In genomic region chr10:95693668-95694534, GRCh38 we compare ENCODE assay signal across 8 cellular contexts. TPM values are rescaled to one million over a fixed set of nuclear protein-coding genes. Genes with fewer than 3 reads are reported as not detected.
DNase-seq lines count a peak whose midpoint lies in the region; FAIRE-seq and TF ChIP-seq lines count a peak whose summit lies in the region.

TSS of gene TCTN3 (minus strand) at chr10:95693927. CDS start at chr10:95693899, 28 bp downstream.

- H3K36me3 ChIP-seq in ES-I3 (ENCODE audit: insufficient read depth, low read length) (no peaks in the 10 kb centered on the region; the same call in none of the 2 replicates), Loucy (ENCODE audit: insufficient read depth, low read length) (no peaks in the 10 kb centered on the region), stomach (peaks cover 8 to 32% (median 22%) of the 10 kb centered on the region in 4 donors)

- H3K27ac ChIP-seq in stomach = peak within 1 kb of the TSS; percentile 83 to 88 (median 85)

- no peak for TF ChIP-seq EP300 in stomach (IDR thresholded peaks at IDR 0.05)

- TF ChIP-seq POLR2A in H54 (IDR thresholded peaks at IDR 0.05; ENCODE audit: low read depth, low read length) (peak; percentile 88), stomach (IDR thresholded peaks at IDR 0.05) (peak in 2 of 4 donors; percentile 39 to 83)

- peaks cover 14% of the 10 kb centered on the region for H3K79me2 ChIP-seq in Loucy (ENCODE audit: insufficient read depth, low read length)

- H4K20me1 ChIP-seq in Loucy (ENCODE audit: insufficient read depth, low read length, poor library complexity, severe bottlenecking) = peaks cover 3% of the 10 kb centered on the region

- peak; percentile 100 for FAIRE-seq in H54 (lab: Jason Lieb, UNC)

- peak within 1 kb of the TSS; percentile 98 for H3K27ac Mint-ChIP-seq in nephron progenitor cell

- peak within 1 kb of the TSS; percentile 98 for H3K4me3 Mint-ChIP-seq in nephron progenitor cell

- intact Hi-C loops in stomach (cut with DNase I; ENCODE audit: low total_unique reads) = loop anchor here (5.0 kb wide), 1 partner anchor 148 kb away; no protein-coding TSS in a partner anchor

- H3K9me3 ChIP-seq in ES-I3 (ENCODE audit: control insufficient read depth, insufficient read depth, low read length) (peaks cover 3% of the 10 kb centered on the region), Loucy (ENCODE audit: insufficient read depth, low read depth, low read length) (no peaks in the 10 kb centered on the region), stomach (no peaks in the 10 kb centered on the region)

- H3K4me3 ChIP-seq in Loucy (ENCODE audit: low read length, poor library complexity, severe bottlenecking) (peak within 1 kb of the TSS; percentile 97), fibroblast of the aortic adventitia (ENCODE audit: low read depth, low read length) (peak within 1 kb of the TSS; percentile 94), stomach (peak within 1 kb of the TSS; percentile 77 to 87 (median 82))

- no peaks in the 10 kb centered on the region for H3K9me2 ChIP-seq in Loucy (replicated peaks; ENCODE audit: low read depth, low read length)

- peaks cover 28% of the 10 kb centered on the region for H3K4me1 Mint-ChIP-seq in nephron progenitor cell

- H3K9ac ChIP-seq in ES-I3 (ENCODE audit: low read depth, low read length) = peak within 1 kb of the TSS; percentile 74
- peak within 1 kb of the TSS; percentile 78 for H3K9ac ChIP-seq in Loucy (ENCODE audit: low read depth, low read length, poor library complexity, severe bottlenecking)

- peak within 1 kb of the TSS; percentile 92 for H2AFZ ChIP-seq in Loucy (ENCODE audit: low read length)

- H3K4me2 ChIP-seq in Loucy (ENCODE audit: low read depth, low read length, poor library complexity, severe bottlenecking) = peak within 1 kb of the TSS; percentile 92

- WGBS in stomach, 5 donors = 0 to 1% (median 0%) methylated on average over 39 to 53 of the region's 53 CpGs

- peaks cover 12% of the 10 kb centered on the region for H3K9me3 Mint-ChIP-seq in nephron progenitor cell

- H3K27me3 ChIP-seq in Loucy (ENCODE audit: insufficient read depth, low read length, poor library complexity, severe bottlenecking) = peaks cover 4% of the 10 kb centered on the region
- H3K27me3 ChIP-seq in stomach = no peaks in the 10 kb centered on the region

- H3K36me3 Mint-ChIP-seq in nephron progenitor cell (ENCODE audit: low read depth) = peaks cover 30% of the 10 kb centered on the region

- TF ChIP-seq CTCF in Loucy (conservative IDR thresholded peaks at IDR 0.05; ENCODE audit: low read length) (peak; percentile 99), fibroblast of the aortic adventitia (IDR thresholded peaks at IDR 0.05; ENCODE audit: insufficient read depth, low read length) (peak; percentile 98), nephron progenitor cell (IDR thresholded peaks at IDR 0.05) (peak; percentile 100), stomach (IDR thresholded peaks at IDR 0.05) (peak in 6 of 7 experiments; percentile 93 to 100 (median 99))

- H3K27me3 Mint-ChIP-seq in nephron progenitor cell (ENCODE audit: low read depth, poor library complexity) = peaks cover 8% of the 10 kb centered on the region

- H3K4me1 ChIP-seq in ES-I3 (ENCODE audit: insufficient read depth, low read length) (no peaks in the 10 kb centered on the region), Loucy (ENCODE audit: insufficient read depth, low read length, poor library complexity, severe bottlenecking) (peaks cover 26% of the 10 kb centered on the region), stomach (peaks cover 7 to 34% (median 28%) of the 10 kb centered on the region in 4 donors)

- no peaks in the 10 kb centered on the region for H3F3A ChIP-seq in Loucy (ENCODE audit: low read depth)

- DNase-seq in H54 (ENCODE audit: insufficient read length, low spot score) = peak; percentile 99
- peak; percentile 99 for DNase-seq in SHP77 (lab: John Stamatoyannopoulos, UW)
- DNase-seq in activated effector memory CD4-positive, alpha-beta T cell treated with anti-CD3 and anti-CD28 coated beads, Interleukin-2, amount 50 U/mL, for 16 hours = peak; percentile 98
- DNase-seq in fibroblast of the aortic adventitia (ENCODE audit: low read depth) = peak; percentile 100
- peak; percentile 95 for DNase-seq in nephron progenitor cell
- DNase-seq in stomach = peak; percentile 97

RNA-seq across cellular contexts. Expression of gene TCTN3, which starts in this region (rescaled TPM):
- total RNA-seq in fibroblast of the aortic adventitia (ENCODE audit: low replicate concordance) (20.4 and 38.3 TPM in 2 replicates), stomach (10 to 100 TPM in 2 of 5 donors, 1 to 10 TPM in 3; 1.2 to 31.6 (median 9.3) TPM)
- 10 to 100 TPM in 2 of 3 donors, 1 to 10 TPM in 1; 8.6 to 12.1 (median 10.1) TPM for polyA plus RNA-seq in stomach

Comparison
In these comparisons a context has a peak if more than half of its experiments do, and no peak if none do; other contexts are left out.
1. Peak in every context shown above with its lines: DNase-seq, H3K4me3 ChIP-seq and H3K27ac ChIP-seq.